In genomic region chr11:58726594-58727414, GRCh38 we compare ENCODE assay signal across 1 cellular context.
TF ChIP-seq lines count a peak whose summit lies in the region.

No MANE protein-coding gene starts in this region.

TF ChIP-seq in K562, 482 proteins besides CTCF, POLR2A, EP300 and RAD21 (continued from another document):
- TF ChIP-seq, protein P1, sequence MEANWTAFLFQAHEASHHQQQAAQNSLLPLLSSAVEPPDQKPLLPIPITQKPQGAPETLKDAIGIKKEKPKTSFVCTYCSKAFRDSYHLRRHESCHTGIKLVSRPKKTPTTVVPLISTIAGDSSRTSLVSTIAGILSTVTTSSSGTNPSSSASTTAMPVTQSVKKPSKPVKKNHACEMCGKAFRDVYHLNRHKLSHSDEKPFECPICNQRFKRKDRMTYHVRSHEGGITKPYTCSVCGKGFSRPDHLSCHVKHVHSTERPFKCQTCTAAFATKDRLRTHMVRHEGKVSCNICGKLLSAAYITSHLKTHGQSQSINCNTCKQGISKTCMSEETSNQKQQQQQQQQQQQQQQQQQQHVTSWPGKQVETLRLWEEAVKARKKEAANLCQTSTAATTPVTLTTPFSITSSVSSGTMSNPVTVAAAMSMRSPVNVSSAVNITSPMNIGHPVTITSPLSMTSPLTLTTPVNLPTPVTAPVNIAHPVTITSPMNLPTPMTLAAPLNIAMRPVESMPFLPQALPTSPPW (CRISPR knock-in tag; IDR thresholded peaks at IDR 0.05): peak; percentile 41; the same call in 1 of the 2 replicates
- TF ChIP-seq BRD9 (IDR thresholded peaks at IDR 0.05; ENCODE audit: low read depth, partially characterized antibody): no peak
- peak; percentile 77 for TF ChIP-seq MGA (IDR thresholded peaks at IDR 0.05)
- TF ChIP-seq PYGO2 (tag; IDR thresholded peaks at IDR 0.05): peak; percentile 59
- TF ChIP-seq GTF2B (IDR thresholded peaks at IDR 0.05; ENCODE audit: extremely low read depth, insufficient read length): no peak
- TF ChIP-seq, protein P2, sequence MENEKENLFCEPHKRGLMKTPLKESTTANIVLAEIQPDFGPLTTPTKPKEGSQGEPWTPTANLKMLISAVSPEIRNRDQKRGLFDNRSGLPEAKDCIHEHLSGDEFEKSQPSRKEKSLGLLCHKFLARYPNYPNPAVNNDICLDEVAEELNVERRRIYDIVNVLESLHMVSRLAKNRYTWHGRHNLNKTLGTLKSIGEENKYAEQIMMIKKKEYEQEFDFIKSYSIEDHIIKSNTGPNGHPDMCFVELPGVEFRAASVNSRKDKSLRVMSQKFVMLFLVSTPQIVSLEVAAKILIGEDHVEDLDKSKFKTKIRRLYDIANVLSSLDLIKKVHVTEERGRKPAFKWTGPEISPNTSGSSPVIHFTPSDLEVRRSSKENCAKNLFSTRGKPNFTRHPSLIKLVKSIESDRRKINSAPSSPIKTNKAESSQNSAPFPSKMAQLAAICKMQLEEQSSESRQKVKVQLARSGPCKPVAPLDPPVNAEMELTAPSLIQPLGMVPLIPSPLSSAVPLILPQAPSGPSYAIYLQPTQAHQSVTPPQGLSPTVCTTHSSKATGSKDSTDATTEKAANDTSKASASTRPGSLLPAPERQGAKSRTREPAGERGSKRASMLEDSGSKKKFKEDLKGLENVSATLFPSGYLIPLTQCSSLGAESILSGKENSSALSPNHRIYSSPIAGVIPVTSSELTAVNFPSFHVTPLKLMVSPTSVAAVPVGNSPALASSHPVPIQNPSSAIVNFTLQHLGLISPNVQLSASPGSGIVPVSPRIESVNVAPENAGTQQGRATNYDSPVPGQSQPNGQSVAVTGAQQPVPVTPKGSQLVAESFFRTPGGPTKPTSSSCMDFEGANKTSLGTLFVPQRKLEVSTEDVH (IDR thresholded peaks at IDR 0.05; ENCODE audit: low read depth, partially characterized antibody): no peak
- TF ChIP-seq SMARCE1 (IDR thresholded peaks at IDR 0.05): peak; percentile 60; the same call in 1 of the 2 replicates
- peak in 1 of 2 experiments; percentile 40; a peak in 1 of 4 replicates for TF ChIP-seq ZNF318 (IDR thresholded peaks at IDR 0.05; ENCODE audit: borderline replicate concordance in 1 of 2, low read depth in 1 of 2)
- 0 out of 2 replicates have a peak, but pooled peaks have one; percentile 31 for TF ChIP-seq PML (IDR thresholded peaks at IDR 0.05; ENCODE audit: low read length)
- TF ChIP-seq BACH1 (tag; IDR thresholded peaks at IDR 0.05): 0 out of 2 replicates have a peak, but pooled peaks have one; percentile 9
- TF ChIP-seq KDM1A (IDR thresholded peaks at IDR 0.05): peak; percentile 89 to 91
- TF ChIP-seq ETV1 (tag; conservative IDR thresholded peaks at IDR 0.05; ENCODE audit: low read depth): peak; percentile 59; the same call in 1 of the 2 replicates
- no peak for TF ChIP-seq HDGF (IDR thresholded peaks at IDR 0.05)
- no peak for TF ChIP-seq SRSF9 (IDR thresholded peaks at IDR 0.05; ENCODE audit: borderline replicate concordance, low read depth, low read length)
- peak; percentile 76 for TF ChIP-seq TCF3 (CRISPR knock-in tag; IDR thresholded peaks at IDR 0.05)
- TF ChIP-seq NCOA4 (IDR thresholded peaks at IDR 0.05; ENCODE audit: partially characterized antibody): no peak
- TF ChIP-seq MAFG (tag; conservative IDR thresholded peaks at IDR 0.05): peak; percentile 79
- TF ChIP-seq FOXP4 (CRISPR knock-in tag; IDR thresholded peaks at IDR 0.05; ENCODE audit: borderline replicate concordance): no peak
- peak; percentile 12; the same call in 1 of the 2 replicates for TF ChIP-seq STAT5A (IDR thresholded peaks at IDR 0.05; ENCODE audit: borderline replicate concordance, low read length)
